2 cellular contexts compared by ENCODE assay signal in genomic region chr6:83114164-83114563, GRCh38.
A peak's percentile ranks its signal among the peaks of the same experiment; 100 is the strongest.
TF ChIP-seq lines count a peak whose summit lies in the region.

No MANE protein-coding gene starts in this region.

TF ChIP-seq in IMR-90, 13 proteins besides CTCF, POLR2A, EP300 and RAD21:
- TF ChIP-seq CEBPB (IDR thresholded peaks at IDR 0.05; ENCODE audit: low read depth, low read length), result no peak
- no peak for TF ChIP-seq RCOR1 (IDR thresholded peaks at IDR 0.05; ENCODE audit: insufficient replicate concordance, low read length)
- no peak for TF ChIP-seq USF2 (IDR thresholded peaks at IDR 0.05; ENCODE audit: low read depth, low read length)
- no peak for TF ChIP-seq ELK1 (IDR thresholded peaks at IDR 0.05; ENCODE audit: borderline replicate concordance, low read depth, low read length)
- no peak for TF ChIP-seq SMC3 (IDR thresholded peaks at IDR 0.05; ENCODE audit: low read depth, low read length)
- no peak for TF ChIP-seq MXI1 (IDR thresholded peaks at IDR 0.05; ENCODE audit: borderline replicate concordance, low read depth, low read length)
- no peak for TF ChIP-seq RFX5 (IDR thresholded peaks at IDR 0.05; ENCODE audit: low read depth, low read length)

TF ChIP-seq in K562, 482 proteins besides CTCF, POLR2A, EP300 and RAD21:
- TF ChIP-seq HDGF (IDR thresholded peaks at IDR 0.05), result no peak
- TF ChIP-seq TCF3 (CRISPR knock-in tag; IDR thresholded peaks at IDR 0.05), result 0 out of 2 replicates have a peak, but pooled peaks have one; percentile 4
- no peak for TF ChIP-seq CUX1 (CRISPR knock-in tag; IDR thresholded peaks at IDR 0.05)
- TF ChIP-seq MEIS2 (IDR thresholded peaks at IDR 0.05; ENCODE audit: partially characterized antibody), result peak; percentile 3
